Comparison of ENCODE assay signal across 14 cellular contexts in the genomic region with DNA sequence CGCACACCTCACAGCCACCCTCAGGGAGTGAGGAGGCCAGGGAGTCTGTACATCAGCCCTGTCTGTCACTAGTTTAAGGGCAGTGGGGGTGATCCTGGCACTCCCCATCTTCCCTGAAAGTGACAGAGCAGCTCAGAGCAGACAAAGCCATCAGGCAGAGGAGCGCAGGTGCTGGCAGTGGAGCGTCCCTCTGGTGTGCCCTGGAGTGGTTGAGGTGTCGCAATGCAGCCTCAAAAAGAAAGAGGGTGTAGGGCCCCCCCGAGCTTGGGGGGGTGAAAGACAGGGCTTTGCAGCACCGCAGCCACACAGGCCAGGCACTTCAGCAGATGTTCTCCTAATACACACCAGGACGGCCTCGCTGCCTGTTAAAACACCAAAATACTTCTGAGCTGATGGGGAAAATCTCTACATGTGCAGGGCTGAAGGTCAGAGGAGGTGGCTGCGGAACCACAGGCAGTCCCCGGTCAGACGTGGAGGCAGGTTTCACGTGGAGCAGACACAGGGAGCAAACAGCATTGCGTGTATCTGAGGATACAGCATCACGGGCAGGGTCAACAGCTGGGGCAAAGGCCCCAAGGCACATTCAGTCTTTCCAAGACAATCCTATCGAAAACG.
DNase-seq lines count a peak whose midpoint lies in the region; ATAC-seq and TF ChIP-seq lines count a peak whose summit lies in the region.
"Had no signal": no experiment of that assay in that cellular context is flagged by ENCODE, and none has a peak within 500 bp of the region (broad histone marks: within the 10 kb centered on the region; RNA-seq: fewer than 3 reads in every experiment).

No MANE protein-coding gene starts in this region.

- peaks cover 4% of the 10 kb centered on the region for H3K9me3 ChIP-seq in CD8-positive, alpha-beta T cell (ENCODE audit: low read length)
- no peaks in the 10 kb centered on the region for H3K9me3 ChIP-seq in naive thymus-derived CD4-positive, alpha-beta T cell (ENCODE audit: control insufficient read depth in 2 of 3, low read length in 3 of 3)

- H3K4me3 ChIP-seq in CD8-positive, alpha-beta T cell (ENCODE audit: low read depth, low read length): no peak overlapping the region
- H3K4me3 ChIP-seq in naive thymus-derived CD4-positive, alpha-beta T cell (ENCODE audit: low read length): no peak overlapping the region
- H3K4me3 ChIP-seq: cardiac muscle cell had no signal

- peaks cover 32% of the 10 kb centered on the region for H3K36me3 Mint-ChIP-seq in CD8-positive, alpha-beta T cell
- peaks cover 4 to 76% (median 7%) of the 10 kb centered on the region in 5 donors for H3K36me3 Mint-ChIP-seq in naive thymus-derived CD4-positive, alpha-beta T cell

- H3K4me1 ChIP-seq in CD8-positive, alpha-beta T cell (ENCODE audit: insufficient read depth, low read length): peaks cover 79% of the 10 kb centered on the region
- peaks cover 44 to 78% of the 10 kb centered on the region in 2 donors for H3K4me1 ChIP-seq in naive thymus-derived CD4-positive, alpha-beta T cell (ENCODE audit: control insufficient read depth in 2 of 2, insufficient read depth in 2 of 2, low read length in 2 of 2)
- H3K4me1 ChIP-seq: foreskin keratinocyte had no signal

- peak; percentile 32 to 81 (median 55) for DNase-seq in CD8-positive, alpha-beta T cell
- peak; percentile 93 for DNase-seq in NCI-H146 treated with DMSO at 0.1 percent for 48 hours (lab: John Stamatoyannopoulos, UW; ENCODE audit: unreplicated experiment)
- DNase-seq in activated CD8-positive, alpha-beta memory T cell treated with anti-CD3 and anti-CD28 coated beads, Interleukin-2, amount 50 U/mL, for 4 hours: peak; percentile 55
- no peak for DNase-seq in naive thymus-derived CD4-positive, alpha-beta T cell
- no peak for DNase-seq in KG1 (lab: John Stamatoyannopoulos, UW)
- no peak for DNase-seq in HCEC 1CT
- DNase-seq: DMS 273 treated with DMSO at 0.1 percent for 48 hours, foreskin keratinocyte, NCI-H1048 had no signal

- peak overlapping the region; percentile 64 for H3K4me3 Mint-ChIP-seq in CD8-positive, alpha-beta T cell
- H3K4me3 Mint-ChIP-seq in naive thymus-derived CD4-positive, alpha-beta T cell: peak overlapping the region in 3 of 10 donors; percentile 20 to 40 (median 38)

- POLR2A ChIA-PET in CD8-positive, alpha-beta T cell (lab: Charles Lee): interaction anchor here (0.9 to 1.7 kb wide), 3 partner anchors 23 to 115 kb away, joined by 3 to 5 read pairs (median 4); partner anchors contain the start of gene PREX1
- POLR2A ChIA-PET in naive thymus-derived CD4-positive, alpha-beta T cell (lab: Charles Lee): no interaction called here

- intact Hi-C loops in CD8-positive, alpha-beta T cell (cut with DNase I, micrococcal nuclease): loop anchor here (2.0 kb wide), 3 partner anchors 14 to 64 kb away; no protein-coding TSS in a partner anchor
- intact Hi-C loops in naive thymus-derived CD4-positive, alpha-beta T cell (cut with micrococcal nuclease): no loop called here

- CTCF ChIA-PET in CD8-positive, alpha-beta T cell (lab: Charles Lee): no interaction called here
- CTCF ChIA-PET in naive thymus-derived CD4-positive, alpha-beta T cell (lab: Charles Lee): no interaction called here

- no peaks in the 10 kb centered on the region for H3K36me3 ChIP-seq in CD8-positive, alpha-beta T cell (ENCODE audit: insufficient read depth, low read length)
- no peaks in the 10 kb centered on the region for H3K36me3 ChIP-seq in naive thymus-derived CD4-positive, alpha-beta T cell (ENCODE audit: control insufficient read depth in 2 of 3, insufficient read depth in 3 of 3, low read length in 3 of 3)
- H3K36me3 ChIP-seq: cardiac muscle cell had no signal

- peak; percentile 25 for ATAC-seq in CD8-positive, alpha-beta T cell
- ATAC-seq in naive thymus-derived CD4-positive, alpha-beta T cell: peak; percentile 59
- ATAC-seq in HG03354 (IDR thresholded peaks at IDR 0.05; ENCODE audit: poor library complexity, severe bottlenecking, unreplicated experiment): no peak
- no peak for ATAC-seq in HG02623 (IDR thresholded peaks at IDR 0.05; ENCODE audit: unreplicated experiment)
- ATAC-seq: activated CD4-positive, CD25-positive, alpha-beta regulatory T cell treated with anti-CD3 and anti-CD28 coated beads, Interleukin-2, amount 50 U/mL, for 24 hours; foreskin keratinocyte; Panc1 had no signal

- peak overlapping the region; percentile 43 for H3K27ac ChIP-seq in CD8-positive, alpha-beta T cell (ENCODE audit: low read depth, low read length)
- no peak overlapping the region for H3K27ac ChIP-seq in naive thymus-derived CD4-positive, alpha-beta T cell (ENCODE audit: low read depth, low read length)
- H3K27ac ChIP-seq: cardiac muscle cell, foreskin keratinocyte had no signal

- TF ChIP-seq CTCF in CD8-positive, alpha-beta T cell (IDR thresholded peaks at IDR 0.05): no peak

- H3K27me3 Mint-ChIP-seq in CD8-positive, alpha-beta T cell (ENCODE audit: low read depth): no peaks in the 10 kb centered on the region
- H3K27me3 Mint-ChIP-seq in naive thymus-derived CD4-positive, alpha-beta T cell: no peaks in the 10 kb centered on the region

- H3K27me3 ChIP-seq in CD8-positive, alpha-beta T cell (ENCODE audit: insufficient read depth, low read length): no peaks in the 10 kb centered on the region
- no peaks in the 10 kb centered on the region for H3K27me3 ChIP-seq in naive thymus-derived CD4-positive, alpha-beta T cell (ENCODE audit: control insufficient read depth in 2 of 2, insufficient read depth in 2 of 2, low read length in 2 of 2)
- H3K27me3 ChIP-seq: cardiac muscle cell had no signal

- H3K9me3 Mint-ChIP-seq in CD8-positive, alpha-beta T cell: peaks cover 9% of the 10 kb centered on the region
- H3K9me3 Mint-ChIP-seq in naive thymus-derived CD4-positive, alpha-beta T cell: peaks cover 0 to 19% (median 2%) of the 10 kb centered on the region in 11 donors

- H3K4me1 Mint-ChIP-seq in CD8-positive, alpha-beta T cell (ENCODE audit: low read depth): peaks cover 87% of the 10 kb centered on the region
- H3K4me1 Mint-ChIP-seq in naive thymus-derived CD4-positive, alpha-beta T cell: peaks cover 43 to 79% (median 55%) of the 10 kb centered on the region in 7 donors

- peak overlapping the region; percentile 96 for H3K27ac Mint-ChIP-seq in CD8-positive, alpha-beta T cell
- H3K27ac Mint-ChIP-seq in naive thymus-derived CD4-positive, alpha-beta T cell: peak overlapping the region in 5 of 9 donors; percentile 51 to 94 (median 78)

Comparison
In these comparisons a context has a peak if more than half of its experiments do, and no peak if none do; other contexts are left out.
1. ATAC-seq: peak in CD8-positive, alpha-beta T cell (single experiment) and naive thymus-derived CD4-positive, alpha-beta T cell (single experiment); none in HG03354 (single experiment) and HG02623 (single experiment).
2. DNase-seq: peak in CD8-positive, alpha-beta T cell (7 of 7), NCI-H146 treated with DMSO at 0.1 percent for 48 hours (single experiment) and activated CD8-positive, alpha-beta memory T cell treated with anti-CD3 and anti-CD28 coated beads, Interleukin-2, amount 50 U/mL, for 4 hours (single experiment); none in naive thymus-derived CD4-positive, alpha-beta T cell (0 of 9), KG1 (single experiment) and HCEC 1CT (single experiment).
3. intact Hi-C loops: an anchor here in CD8-positive, alpha-beta T cell (2.0 kb wide); none called in naive thymus-derived CD4-positive, alpha-beta T cell.